In genomic region chr15:21721115-21721514, GRCh38 we compare ENCODE assay signal across 8 cellular contexts.
DNase-seq lines count a peak whose midpoint lies in the region; ATAC-seq and TF ChIP-seq lines count a peak whose summit lies in the region.
"Not testable (repeated sequence)": the region's sequence is repeated elsewhere in the genome, so short reads cannot be mapped to it uniquely, and the experiment has no call there.

No MANE protein-coding gene starts in this region.

- not testable (repeated sequence) for H3K36me3 Mint-ChIP-seq in CD8-positive, alpha-beta T cell; T-helper 17 cell (ENCODE audit: low read depth); activated CD8-positive, alpha-beta T cell treated with anti-CD3 and anti-CD28 coated beads for 36 hours (ENCODE audit: low read depth); activated T-cell treated with anti-CD3 and anti-CD28 coated beads, Interleukin-2, amount 50 U/mL, for 4 hours (ENCODE audit: insufficient read depth); activated naive CD4-positive, alpha-beta T cell treated with anti-CD3 and anti-CD28 coated beads, Interleukin-2, amount 50 U/mL, for 72 hours; effector memory CD8-positive, alpha-beta T cell (ENCODE audit: insufficient read depth); naive thymus-derived CD8-positive, alpha-beta T cell

- H3K4me1 ChIP-seq in CD8-positive, alpha-beta T cell (ENCODE audit: insufficient read depth, low read length), result not testable (repeated sequence)

- H3K27me3 Mint-ChIP-seq in CD8-positive, alpha-beta T cell (ENCODE audit: low read depth); T-helper 17 cell; activated CD8-positive, alpha-beta T cell treated with anti-CD3 and anti-CD28 coated beads for 36 hours; activated T-cell treated with anti-CD3 and anti-CD28 coated beads, Interleukin-2, amount 50 U/mL, for 4 hours (ENCODE audit: low read depth); effector memory CD8-positive, alpha-beta T cell; naive thymus-derived CD8-positive, alpha-beta T cell; stimulated activated naive CD8-positive, alpha-beta T cell treated with anti-CD3 and anti-CD28 coated beads, Interleukin-15, amount 100 ng/mL, for 72 hours: not testable (repeated sequence)

- not testable (repeated sequence) for H3K4me3 ChIP-seq in CD8-positive, alpha-beta T cell (ENCODE audit: low read depth, low read length)

- not testable (repeated sequence) for TF ChIP-seq CTCF in CD8-positive, alpha-beta T cell (IDR thresholded peaks at IDR 0.05); activated CD8-positive, alpha-beta T cell treated with anti-CD3 and anti-CD28 coated beads for 36 hours (IDR thresholded peaks at IDR 0.05)

- DNase-seq in CD8-positive, alpha-beta T cell; T-helper 17 cell; activated CD8-positive, alpha-beta T cell treated with anti-CD3 and anti-CD28 coated beads for 36 hours; activated T-cell treated with anti-CD3 and anti-CD28 coated beads, Interleukin-2, amount 50 U/mL, for 4 hours; activated naive CD4-positive, alpha-beta T cell treated with anti-CD3 and anti-CD28 coated beads, Interleukin-2, amount 50 U/mL, for 72 hours (ENCODE audit: low spot score in 2 of 2); effector memory CD8-positive, alpha-beta T cell; naive thymus-derived CD8-positive, alpha-beta T cell; stimulated activated naive CD8-positive, alpha-beta T cell treated with anti-CD3 and anti-CD28 coated beads, Interleukin-15, amount 100 ng/mL, for 72 hours: not testable (repeated sequence)

- ATAC-seq in CD8-positive, alpha-beta T cell, result peak; percentile 58
- ATAC-seq in T-helper 17 cell, result peak; percentile 54
- peak; percentile 29 for ATAC-seq in activated CD8-positive, alpha-beta T cell treated with anti-CD3 and anti-CD28 coated beads for 36 hours
- ATAC-seq in activated T-cell treated with anti-CD3 and anti-CD28 coated beads, Interleukin-2, amount 50 U/mL, for 4 hours, result peak; percentile 42 to 53
- ATAC-seq in activated naive CD4-positive, alpha-beta T cell treated with anti-CD3 and anti-CD28 coated beads, Interleukin-2, amount 50 U/mL, for 72 hours, result peak; percentile 54 to 70
- ATAC-seq in effector memory CD8-positive, alpha-beta T cell (replicated peaks), result peak; percentile 35
- peak; percentile 37 to 54 for ATAC-seq in naive thymus-derived CD8-positive, alpha-beta T cell
- ATAC-seq in stimulated activated naive CD8-positive, alpha-beta T cell treated with anti-CD3 and anti-CD28 coated beads, Interleukin-15, amount 100 ng/mL, for 72 hours, result peak; percentile 69

- H3K27ac ChIP-seq in CD8-positive, alpha-beta T cell (ENCODE audit: low read depth, low read length), result not testable (repeated sequence)

- not testable (repeated sequence) for H3K27ac Mint-ChIP-seq in CD8-positive, alpha-beta T cell; T-helper 17 cell; activated CD8-positive, alpha-beta T cell treated with anti-CD3 and anti-CD28 coated beads for 36 hours; activated naive CD4-positive, alpha-beta T cell treated with anti-CD3 and anti-CD28 coated beads, Interleukin-2, amount 50 U/mL, for 72 hours; effector memory CD8-positive, alpha-beta T cell; naive thymus-derived CD8-positive, alpha-beta T cell; stimulated activated naive CD8-positive, alpha-beta T cell treated with anti-CD3 and anti-CD28 coated beads, Interleukin-15, amount 100 ng/mL, for 72 hours

- CTCF ChIA-PET in CD8-positive, alpha-beta T cell (lab: Charles Lee); activated CD8-positive, alpha-beta T cell treated with anti-CD3 and anti-CD28 coated beads for 36 hours (lab: Charles Lee): not testable (repeated sequence)

- not testable (repeated sequence) for H3K9me3 ChIP-seq in CD8-positive, alpha-beta T cell (ENCODE audit: low read length); T-helper 17 cell (ENCODE audit: control insufficient read depth, low read length, poor library complexity, severe bottlenecking)

- not testable (repeated sequence) for H3K4me1 Mint-ChIP-seq in CD8-positive, alpha-beta T cell (ENCODE audit: low read depth); T-helper 17 cell; activated CD8-positive, alpha-beta T cell treated with anti-CD3 and anti-CD28 coated beads for 36 hours (ENCODE audit: low read depth); activated T-cell treated with anti-CD3 and anti-CD28 coated beads, Interleukin-2, amount 50 U/mL, for 4 hours (ENCODE audit: low read depth); effector memory CD8-positive, alpha-beta T cell (ENCODE audit: low read depth in 2 of 2); naive thymus-derived CD8-positive, alpha-beta T cell; stimulated activated naive CD8-positive, alpha-beta T cell treated with anti-CD3 and anti-CD28 coated beads, Interleukin-15, amount 100 ng/mL, for 72 hours

- intact Hi-C loops in CD8-positive, alpha-beta T cell (cut with DNase I, micrococcal nuclease); activated CD8-positive, alpha-beta T cell treated with anti-CD3 and anti-CD28 coated beads for 36 hours (cut with micrococcal nuclease): not testable (repeated sequence)

- POLR2A ChIA-PET in CD8-positive, alpha-beta T cell (lab: Charles Lee); activated CD8-positive, alpha-beta T cell treated with anti-CD3 and anti-CD28 coated beads for 36 hours (lab: Charles Lee); naive thymus-derived CD8-positive, alpha-beta T cell (lab: Charles Lee): not testable (repeated sequence)

- not testable (repeated sequence) for H3K9me3 Mint-ChIP-seq in CD8-positive, alpha-beta T cell; activated CD8-positive, alpha-beta T cell treated with anti-CD3 and anti-CD28 coated beads for 36 hours; activated T-cell treated with anti-CD3 and anti-CD28 coated beads, Interleukin-2, amount 50 U/mL, for 4 hours; activated naive CD4-positive, alpha-beta T cell treated with anti-CD3 and anti-CD28 coated beads, Interleukin-2, amount 50 U/mL, for 72 hours; effector memory CD8-positive, alpha-beta T cell; naive thymus-derived CD8-positive, alpha-beta T cell; stimulated activated naive CD8-positive, alpha-beta T cell treated with anti-CD3 and anti-CD28 coated beads, Interleukin-15, amount 100 ng/mL, for 72 hours

- H3K27me3 ChIP-seq in CD8-positive, alpha-beta T cell (ENCODE audit: insufficient read depth, low read length), result not testable (repeated sequence)

- H3K36me3 ChIP-seq in CD8-positive, alpha-beta T cell (ENCODE audit: insufficient read depth, low read length), result not testable (repeated sequence)

- H3K4me3 Mint-ChIP-seq in CD8-positive, alpha-beta T cell; T-helper 17 cell; activated CD8-positive, alpha-beta T cell treated with anti-CD3 and anti-CD28 coated beads for 36 hours; activated T-cell treated with anti-CD3 and anti-CD28 coated beads, Interleukin-2, amount 50 U/mL, for 4 hours; effector memory CD8-positive, alpha-beta T cell; naive thymus-derived CD8-positive, alpha-beta T cell; stimulated activated naive CD8-positive, alpha-beta T cell treated with anti-CD3 and anti-CD28 coated beads, Interleukin-15, amount 100 ng/mL, for 72 hours: not testable (repeated sequence)
